Comparison of ENCODE assay signal across 36 cellular contexts in genomic region chr15:67903708-67904107, GRCh38.
"Had no signal": no experiment of that assay in that cellular context is flagged by ENCODE, and none has a peak within 500 bp of the region (broad histone marks: within the 10 kb centered on the region; RNA-seq: fewer than 3 reads in every experiment).

No MANE protein-coding gene starts in this region.

- H3K27ac Mint-ChIP-seq: activated B cell treated with CpG ODN at 0.5 μM for 24 hours; activated CD4-positive, alpha-beta memory T cell treated with anti-CD3 and anti-CD28 coated beads for 36 hours; activated CD4-positive, alpha-beta T cell treated with anti-CD3 and anti-CD28 coated beads, Interleukin-2, amount 10 ng/mL, durations not matched to agents 24 days and 14 days; activated CD8-positive, alpha-beta T cell treated with anti-CD3 and anti-CD28 coated beads for 36 hours; activated naive CD4-positive, alpha-beta T cell treated with anti-CD3 and anti-CD28 coated beads, Interleukin-2, amount 50 U/mL, for 72 hours; activated naive CD8-positive, alpha-beta T cell treated with anti-CD3 and anti-CD28 coated beads for 36 hours; activated T-cell treated with anti-CD3 and anti-CD28 coated beads, Interleukin-2, amount 50 U/mL, for 72 hours; activated T-helper 1 cell treated with anti-CD3 and anti-CD28 coated beads, Interleukin-12 subunit alpha, Interleukin-12 subunit beta, Interleukin-2, Interleukin-4 antibody, amounts not matched to agents 30 ng/mL and 10 ng/mL and 1 ng/mL, durations not matched to agents 14 hours and 24 hours and 36 hours; activated T-helper 17 cell treated with anti-CD3 and anti-CD28 coated beads, Interleukin-2, amount 50 U/mL, for 72 hours; T-helper 1 cell treated with Interleukin-12 subunit alpha and Interleukin-12 subunit beta and Interleukin-4 antibody, amounts not matched to agents 30 μg/mL and 1 μg/mL, for 36 hours; T-helper 2 cell treated with Interferon-gamma antibody and Interleukin-4, amounts not matched to agents 5 μg/mL and 100 μg/mL, for 36 hours had no signal

- H3K27ac ChIP-seq: adrenal gland, body of pancreas, brain microvascular endothelial cell, breast epithelium, VCaP had no signal

- ATAC-seq: activated CD8-positive, alpha-beta T cell treated with anti-CD3 and anti-CD28 coated beads for 36 hours; activated naive CD4-positive, alpha-beta T cell treated with anti-CD3 and anti-CD28 coated beads, Interleukin-2, amount 50 U/mL, for 72 hours; activated T-cell treated with anti-CD3 and anti-CD28 coated beads, Interleukin-2, amount 50 U/mL, for 4 hours; activated T-cell treated with anti-CD3 and anti-CD28 coated beads, Interleukin-2, amount 50 U/mL, for 72 hours; activated T-helper 17 cell treated with anti-CD3 and anti-CD28 coated beads, Interleukin-2, amount 50 U/mL, for 72 hours; body of pancreas had no signal

- H3K27me3 ChIP-seq: adrenal gland, body of pancreas, brain microvascular endothelial cell, breast epithelium had no signal

- H3K4me3 Mint-ChIP-seq: activated B cell treated with CpG ODN at 0.5 μM for 24 hours; activated CD4-positive, alpha-beta memory T cell treated with anti-CD3 and anti-CD28 coated beads for 36 hours; activated CD4-positive, alpha-beta T cell treated with anti-CD3 and anti-CD28 coated beads, Interleukin-2, amount 10 ng/mL, durations not matched to agents 24 days and 14 days; activated CD8-positive, alpha-beta T cell treated with anti-CD3 and anti-CD28 coated beads for 36 hours; activated naive CD8-positive, alpha-beta T cell treated with anti-CD3 and anti-CD28 coated beads for 36 hours; activated T-cell treated with anti-CD3 and anti-CD28 coated beads, Interleukin-2, amount 50 U/mL, for 4 hours; activated T-cell treated with anti-CD3 and anti-CD28 coated beads, Interleukin-2, amount 50 U/mL, for 72 hours; activated T-helper 1 cell treated with anti-CD3 and anti-CD28 coated beads, Interleukin-12 subunit alpha, Interleukin-12 subunit beta, Interleukin-2, Interleukin-4 antibody, amounts not matched to agents 30 ng/mL and 10 ng/mL and 1 ng/mL, durations not matched to agents 14 hours and 24 hours and 36 hours; activated T-helper 17 cell treated with anti-CD3 and anti-CD28 coated beads, Interleukin-2, amount 50 U/mL, for 72 hours; T-helper 1 cell treated with Interleukin-12 subunit alpha and Interleukin-12 subunit beta and Interleukin-4 antibody, amounts not matched to agents 30 μg/mL and 1 μg/mL, for 36 hours; T-helper 2 cell treated with Interferon-gamma antibody and Interleukin-4, amounts not matched to agents 5 μg/mL and 100 μg/mL, for 36 hours had no signal

- H3K9me3 ChIP-seq: adrenal gland, body of pancreas, breast epithelium had no signal

- H3K9me3 Mint-ChIP-seq: activated B cell treated with CpG ODN at 0.5 μM for 24 hours; activated CD4-positive, alpha-beta memory T cell treated with anti-CD3 and anti-CD28 coated beads for 36 hours; activated naive CD8-positive, alpha-beta T cell treated with anti-CD3 and anti-CD28 coated beads for 36 hours; activated T-cell treated with anti-CD3 and anti-CD28 coated beads, Interleukin-2, amount 50 U/mL, for 72 hours had no signal

- H3K4me1 ChIP-seq: adrenal gland, body of pancreas, breast epithelium had no signal

- DNase-seq: activated B cell treated with CpG ODN at 0.5 μM for 24 hours; activated CD4-positive, alpha-beta memory T cell treated with anti-CD3 and anti-CD28 coated beads for 36 hours; activated CD4-positive, alpha-beta T cell treated with anti-CD3 and anti-CD28 coated beads for 4 hours; activated CD4-positive, alpha-beta T cell treated with anti-CD3 and anti-CD28 coated beads, Interleukin-2, amount 10 ng/mL, durations not matched to agents 24 days and 14 days; activated CD4-positive, alpha-beta T cell treated with anti-CD3 and anti-CD28 coated beads, Interleukin-2, amount 50 U/mL, for 1 hour; activated CD4-positive, alpha-beta T cell treated with anti-CD3 and anti-CD28 coated beads, Interleukin-2, amount 50 U/mL, for 4 hours; activated CD4-positive, CD25-positive, alpha-beta regulatory T cell treated with anti-CD3 and anti-CD28 coated beads, Interleukin-2, amount 50 U/mL, for 72 hours; activated CD8-positive, alpha-beta memory T cell treated with anti-CD3 and anti-CD28 coated beads, Interleukin-2, amount 50 U/mL, for 4 hours; activated CD8-positive, alpha-beta T cell treated with anti-CD3 and anti-CD28 coated beads for 36 hours; activated effector memory CD4-positive, alpha-beta T cell treated with anti-CD3 and anti-CD28 coated beads, Interleukin-2, amount 50 U/mL, for 16 hours; activated gamma-delta T cell treated with Interleukin-2 at 50 U/mL for 16 hours; activated naive CD4-positive, alpha-beta T cell; activated naive CD4-positive, alpha-beta T cell treated with anti-CD3 and anti-CD28 coated beads, Interleukin-2, amount 50 U/mL, for 16 hours; activated naive CD8-positive, alpha-beta T cell treated with anti-CD3 and anti-CD28 coated beads for 36 hours; activated T-cell treated with anti-CD3 and anti-CD28 coated beads for 4 hours; activated T-cell treated with anti-CD3 and anti-CD28 coated beads, Interleukin-2, amount 50 U/mL, for 1 hour; activated T-cell treated with anti-CD3 and anti-CD28 coated beads, Interleukin-2, amount 50 U/mL, for 4 hours; activated T-cell treated with anti-CD3 and anti-CD28 coated beads, Interleukin-2, amount 50 U/mL, for 72 hours; adrenal gland; amniotic stem cell; aorta; body of pancreas; brain microvascular endothelial cell; central memory CD4-positive, alpha-beta T cell; T-helper 1 cell; T-helper 2 cell; T-helper 9 cell had no signal

- H3K4me3 ChIP-seq: adrenal gland, body of pancreas, breast epithelium had no signal

- FAIRE-seq: astrocyte, TTC549 had no signal

- H3K36me3 Mint-ChIP-seq: activated CD4-positive, alpha-beta memory T cell treated with anti-CD3 and anti-CD28 coated beads for 36 hours; activated naive CD8-positive, alpha-beta T cell treated with anti-CD3 and anti-CD28 coated beads for 36 hours had no signal

- H3K4me1 Mint-ChIP-seq: activated CD4-positive, alpha-beta T cell treated with anti-CD3 and anti-CD28 coated beads, Interleukin-2, amount 10 ng/mL, durations not matched to agents 24 days and 14 days; activated naive CD8-positive, alpha-beta T cell treated with anti-CD3 and anti-CD28 coated beads for 36 hours; activated T-helper 17 cell treated with anti-CD3 and anti-CD28 coated beads, Interleukin-2, amount 50 U/mL, for 72 hours had no signal

- H3K36me3 ChIP-seq: adrenal gland, brain microvascular endothelial cell, breast epithelium had no signal
